Comparison of ENCODE assay signal across 20 cellular contexts in the genomic region with DNA sequence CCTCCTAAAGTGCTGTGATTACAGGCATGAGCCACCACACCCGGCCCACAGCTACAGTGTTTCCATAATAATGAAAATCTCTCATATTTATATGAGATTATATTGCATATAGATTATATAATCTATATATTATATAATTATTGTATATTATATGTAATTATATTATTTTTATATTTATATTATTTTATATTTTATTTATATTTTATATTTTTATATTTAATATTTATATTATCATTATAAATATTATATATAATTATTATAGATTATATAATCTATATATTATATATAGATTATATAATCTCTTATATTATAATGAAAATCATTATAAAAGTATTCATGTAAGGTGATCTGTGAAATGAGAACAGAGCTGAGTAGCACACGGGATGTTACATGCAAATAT. TPM values are rescaled to one million over a fixed set of nuclear protein-coding genes. Genes with fewer than 3 reads are reported as not detected.
"Had no signal": no experiment of that assay in that cellular context is flagged by ENCODE, and none has a peak within 500 bp of the region (broad histone marks: within the 10 kb centered on the region; RNA-seq: fewer than 3 reads in every experiment).

No MANE protein-coding gene starts in this region.

- H3K4me3 ChIP-seq: heart left ventricle, mucosa of descending colon, right atrium auricular region, sigmoid colon, skin epidermis, tibial artery, upper lobe of left lung, uterus had no signal

- H3K36me3 ChIP-seq: heart left ventricle, neutrophil, right atrium auricular region, sigmoid colon, tibial artery, upper lobe of left lung, uterus had no signal

- H3K9me3 ChIP-seq: heart left ventricle, mucosa of descending colon, neutrophil, right atrium auricular region, sigmoid colon, tibial artery, upper lobe of left lung, uterus had no signal

- H3K9me3 Mint-ChIP-seq: dendritic cell treated with granulocyte-macrophage colony-stimulating factor and Interleukin-4, amounts not matched to agents 40 ng/mL and 50 ng/mL, for 4 days; effector memory CD8-positive, alpha-beta T cell; naive thymus-derived CD8-positive, alpha-beta T cell; stimulated activated effector memory CD8-positive, alpha-beta T cell treated with anti-CD3 and anti-CD28 coated beads, Interleukin-12 subunit alpha, Interleukin-12 subunit beta, amount 100 ng/mL, for 72 hours had no signal

- H3K27me3 ChIP-seq: right atrium auricular region, sigmoid colon, tibial artery, upper lobe of left lung, uterus had no signal

- ATAC-seq: effector memory CD8-positive, alpha-beta T cell; heart left ventricle; naive thymus-derived CD8-positive, alpha-beta T cell had no signal

- H3K27ac Mint-ChIP-seq: dendritic cell treated with granulocyte-macrophage colony-stimulating factor and Interleukin-4, amounts not matched to agents 40 ng/mL and 50 ng/mL, for 4 days; effector memory CD8-positive, alpha-beta T cell; naive thymus-derived CD8-positive, alpha-beta T cell; stimulated activated effector memory CD8-positive, alpha-beta T cell treated with anti-CD3 and anti-CD28 coated beads, Interleukin-12 subunit alpha, Interleukin-12 subunit beta, amount 100 ng/mL, for 72 hours had no signal

- H3K4me3 Mint-ChIP-seq: dendritic cell treated with granulocyte-macrophage colony-stimulating factor and Interleukin-4, amounts not matched to agents 40 ng/mL and 50 ng/mL, for 4 days; effector memory CD8-positive, alpha-beta T cell; naive thymus-derived CD8-positive, alpha-beta T cell; stimulated activated effector memory CD8-positive, alpha-beta T cell treated with anti-CD3 and anti-CD28 coated beads, Interleukin-12 subunit alpha, Interleukin-12 subunit beta, amount 100 ng/mL, for 72 hours had no signal

- H3K4me1 Mint-ChIP-seq: naive thymus-derived CD8-positive, alpha-beta T cell; stimulated activated effector memory CD8-positive, alpha-beta T cell treated with anti-CD3 and anti-CD28 coated beads, Interleukin-12 subunit alpha, Interleukin-12 subunit beta, amount 100 ng/mL, for 72 hours had no signal

- H3K4me1 ChIP-seq: heart left ventricle, right atrium auricular region, sigmoid colon, tibial artery, upper lobe of left lung, uterus had no signal

- DNase-seq: effector memory CD8-positive, alpha-beta T cell; foreskin melanocyte; heart left ventricle; hippocampal formation; mammary epithelial cell; mucosa of descending colon; naive thymus-derived CD8-positive, alpha-beta T cell; sigmoid colon; stimulated activated CD4-positive, alpha-beta T cell treated with anti-CD3 and anti-CD28 coated beads, Interleukin-2, amount 100 ng/mL, for 48 hours; stimulated activated naive CD8-positive, alpha-beta T cell treated with anti-CD3 and anti-CD28 coated beads, Interleukin-15, Interleukin-2, amounts not matched to agents 100 U/mL and 50 U/mL, for 24 hours; tibial artery; upper lobe of left lung; uterus had no signal

- H3K27ac ChIP-seq: heart left ventricle, neutrophil, right atrium auricular region, sigmoid colon, skin epidermis, tibial artery, upper lobe of left lung, uterus had no signal

- H3K36me3 Mint-ChIP-seq: naive thymus-derived CD8-positive, alpha-beta T cell; stimulated activated effector memory CD8-positive, alpha-beta T cell treated with anti-CD3 and anti-CD28 coated beads, Interleukin-12 subunit alpha, Interleukin-12 subunit beta, amount 100 ng/mL, for 72 hours had no signal

RNA-seq across cellular contexts. Expression of a gene that starts 11.5 kb away (rescaled TPM):
- total RNA-seq: osteoblast, posterior vena cava had no signal
- polyA plus RNA-seq: naive thymus-derived CD8-positive, alpha-beta T cell had no signal
